In genomic region chr11:100756556-100756955, GRCh38 we compare ENCODE assay signal across 16 cellular contexts.
"Had no signal": no experiment of that assay in that cellular context is flagged by ENCODE, and none has a peak within 500 bp of the region (broad histone marks: within the 10 kb centered on the region; RNA-seq: fewer than 3 reads in every experiment).

No MANE protein-coding gene starts in this region.

- H3K4me3 ChIP-seq: hepatocyte, thoracic aorta, upper lobe of left lung had no signal

- DNase-seq: activated CD4-positive, alpha-beta T cell treated with anti-CD3 and anti-CD28 coated beads, Interleukin-2, amount 10 ng/mL, durations not matched to agents 7 days and 5 days; activated CD8-positive, alpha-beta T cell treated with anti-CD3 and anti-CD28 coated beads, Interleukin-2, amount 10 ng/mL, durations not matched to agents 7 days and 5 days; activated naive CD4-positive, alpha-beta T cell treated with Interleukin-2 at 50 U/mL for 16 hours; activated naive CD8-positive, alpha-beta T cell treated with anti-CD3 and anti-CD28 coated beads, Interleukin-2, amount 10 ng/mL, durations not matched to agents 7 days and 5 days; activated T-cell treated with anti-CD3 and anti-CD28 coated beads, Interleukin-2, amount 50 U/mL, for 24 hours; anterior cingulate cortex; cortex of kidney; left colon; midbrain; nephron progenitor cell; nucleus accumbens; stimulated activated naive B cell treated with anti-CD40 and anti-IgM and Interleukin-4, amounts not matched to agents 10 μg/mL and 1 μg/mL and 100 μg/mL, for 72 hours; upper lobe of left lung had no signal

- H3K27me3 ChIP-seq: hepatocyte, upper lobe of left lung had no signal

- H3K4me2 ChIP-seq: hepatocyte had no signal

- H3K4me1 ChIP-seq: upper lobe of left lung had no signal

- ATAC-seq: activated CD8-positive, alpha-beta T cell treated with anti-CD3 and anti-CD28 coated beads, Interleukin-2, amount 10 ng/mL, durations not matched to agents 7 days and 5 days; left colon; stimulated activated naive B cell treated with anti-CD40 and anti-IgM and Interleukin-4, amounts not matched to agents 10 μg/mL and 1 μg/mL and 100 μg/mL, for 72 hours had no signal

- H2AFZ ChIP-seq: hepatocyte had no signal

- FAIRE-seq: endometrium had no signal

- H3K9me3 ChIP-seq: thoracic aorta, upper lobe of left lung had no signal

- H3K27ac ChIP-seq: hepatocyte, thoracic aorta, upper lobe of left lung had no signal

- H3K36me3 ChIP-seq: thoracic aorta, upper lobe of left lung had no signal
